1 cellular context compared by ENCODE assay signal in the genomic region with DNA sequence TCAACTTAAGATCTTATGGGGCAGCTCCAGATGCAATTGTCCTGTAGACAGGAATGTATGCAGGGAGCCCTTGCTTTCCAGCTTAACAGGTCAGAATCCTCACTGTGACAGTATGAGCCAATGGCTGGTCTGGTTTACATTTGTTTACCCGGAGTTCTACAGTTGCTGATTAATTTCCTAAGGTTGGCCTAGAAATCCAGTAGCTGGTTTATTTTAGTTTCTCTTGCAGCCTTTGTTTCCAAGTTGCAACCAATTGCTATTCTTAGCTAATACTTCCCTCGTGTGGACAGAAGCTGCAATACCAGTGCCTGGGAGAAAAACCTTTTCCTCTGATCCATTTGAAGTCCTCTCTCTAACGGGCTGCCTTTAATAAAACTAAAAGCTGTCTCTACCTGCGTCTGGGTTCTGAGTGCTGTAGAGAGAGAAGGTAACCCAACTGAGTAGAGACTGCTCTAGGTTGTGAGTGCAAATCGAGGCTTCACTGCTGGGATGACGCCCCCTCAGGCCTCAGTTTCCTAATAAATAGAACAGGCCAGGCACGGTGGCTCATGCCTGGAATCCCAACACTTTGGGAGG.
TF ChIP-seq lines count a peak whose summit lies in the region.

No MANE protein-coding gene starts in this region.

TF ChIP-seq in HepG2, 621 proteins besides CTCF, POLR2A, EP300 and RAD21 (continued from another document and continues in another):
- peak; percentile 76; the same call in 1 of the 2 replicates for TF ChIP-seq ZNF614 (CRISPR knock-in tag; IDR thresholded peaks at IDR 0.05; ENCODE audit: borderline replicate concordance)
- TF ChIP-seq HMG20B (CRISPR knock-in tag; conservative IDR thresholded peaks at IDR 0.05) = 0 out of 2 replicates have a peak, but pooled peaks have one; percentile 13
- peak; percentile 59 for TF ChIP-seq GATAD1 (CRISPR knock-in tag; IDR thresholded peaks at IDR 0.05)
- TF ChIP-seq PPARG (CRISPR knock-in tag; conservative IDR thresholded peaks at IDR 0.05) = peak; percentile 51; the same call in 1 of the 2 replicates
- no peak for TF ChIP-seq ZFYVE20 (CRISPR knock-in tag; IDR thresholded peaks at IDR 0.05; ENCODE audit: borderline replicate concordance, low read depth)
- peak; percentile 40; the same call in 1 of the 2 replicates for TF ChIP-seq BCL6 (CRISPR knock-in tag; IDR thresholded peaks at IDR 0.05)
- TF ChIP-seq, protein P1, sequence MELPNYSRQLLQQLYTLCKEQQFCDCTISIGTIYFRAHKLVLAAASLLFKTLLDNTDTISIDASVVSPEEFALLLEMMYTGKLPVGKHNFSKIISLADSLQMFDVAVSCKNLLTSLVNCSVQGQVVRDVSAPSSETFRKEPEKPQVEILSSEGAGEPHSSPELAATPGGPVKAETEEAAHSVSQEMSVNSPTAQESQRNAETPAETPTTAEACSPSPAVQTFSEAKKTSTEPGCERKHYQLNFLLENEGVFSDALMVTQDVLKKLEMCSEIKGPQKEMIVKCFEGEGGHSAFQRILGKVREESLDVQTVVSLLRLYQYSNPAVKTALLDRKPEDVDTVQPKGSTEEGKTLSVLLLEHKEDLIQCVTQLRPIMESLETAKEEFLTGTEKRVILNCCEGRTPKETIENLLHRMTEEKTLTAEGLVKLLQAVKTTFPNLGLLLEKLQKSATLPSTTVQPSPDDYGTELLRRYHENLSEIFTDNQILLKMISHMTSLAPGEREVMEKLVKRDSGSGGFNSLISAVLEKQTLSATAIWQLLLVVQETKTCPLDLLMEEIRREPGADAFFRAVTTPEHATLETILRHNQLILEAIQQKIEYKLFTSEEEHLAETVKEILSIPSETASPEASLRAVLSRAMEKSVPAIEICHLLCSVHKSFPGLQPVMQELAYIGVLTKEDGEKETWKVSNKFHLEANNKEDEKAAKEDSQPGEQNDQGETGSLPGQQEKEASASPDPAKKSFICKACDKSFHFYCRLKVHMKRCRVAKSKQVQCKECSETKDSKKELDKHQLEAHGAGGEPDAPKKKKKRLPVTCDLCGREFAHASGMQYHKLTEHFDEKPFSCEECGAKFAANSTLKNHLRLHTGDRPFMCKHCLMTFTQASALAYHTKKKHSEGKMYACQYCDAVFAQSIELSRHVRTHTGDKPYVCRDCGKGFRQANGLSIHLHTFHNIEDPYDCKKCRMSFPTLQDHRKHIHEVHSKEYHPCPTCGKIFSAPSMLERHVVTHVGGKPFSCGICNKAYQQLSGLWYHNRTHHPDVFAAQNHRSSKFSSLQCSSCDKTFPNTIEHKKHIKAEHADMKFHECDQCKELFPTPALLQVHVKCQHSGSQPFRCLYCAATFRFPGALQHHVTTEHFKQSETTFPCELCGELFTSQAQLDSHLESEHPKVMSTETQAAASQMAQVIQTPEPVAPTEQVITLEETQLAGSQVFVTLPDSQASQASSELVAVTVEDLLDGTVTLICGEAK (IDR thresholded peaks at IDR 0.05) = no peak
- TF ChIP-seq, protein P1 (CRISPR knock-in tag; IDR thresholded peaks at IDR 0.05) = no peak
- TF ChIP-seq ZNF792 (CRISPR knock-in tag; IDR thresholded peaks at IDR 0.05) = peak; percentile 50; the same call in 1 of the 2 replicates
- no peak for TF ChIP-seq ZNF441 (CRISPR knock-in tag; IDR thresholded peaks at IDR 0.05; ENCODE audit: borderline replicate concordance)
- 0 out of 2 replicates have a peak, but pooled peaks have one; percentile 42 for TF ChIP-seq ZNF292 (CRISPR knock-in tag; IDR thresholded peaks at IDR 0.05; ENCODE audit: borderline replicate concordance, low read depth)
- TF ChIP-seq THAP11 (CRISPR knock-in tag; IDR thresholded peaks at IDR 0.05) = peak; percentile 71
- TF ChIP-seq ELF3 (CRISPR knock-in tag; IDR thresholded peaks at IDR 0.05) = peak; percentile 64; the same call in 1 of the 2 replicates
- 0 out of 2 replicates have a peak, but pooled peaks have one; percentile 47 for TF ChIP-seq ZNF136 (CRISPR knock-in tag; IDR thresholded peaks at IDR 0.05; ENCODE audit: low read depth)
- TF ChIP-seq ZBTB7B (CRISPR knock-in tag; IDR thresholded peaks at IDR 0.05) = 0 out of 2 replicates have a peak, but pooled peaks have one; percentile 39
- TF ChIP-seq IRX3 (CRISPR knock-in tag; IDR thresholded peaks at IDR 0.05; ENCODE audit: borderline replicate concordance, low read depth) = no peak
- peak; percentile 46; the same call in 1 of the 2 replicates for TF ChIP-seq YEATS2 (CRISPR knock-in tag; IDR thresholded peaks at IDR 0.05; ENCODE audit: borderline replicate concordance)
- TF ChIP-seq, protein P2, sequence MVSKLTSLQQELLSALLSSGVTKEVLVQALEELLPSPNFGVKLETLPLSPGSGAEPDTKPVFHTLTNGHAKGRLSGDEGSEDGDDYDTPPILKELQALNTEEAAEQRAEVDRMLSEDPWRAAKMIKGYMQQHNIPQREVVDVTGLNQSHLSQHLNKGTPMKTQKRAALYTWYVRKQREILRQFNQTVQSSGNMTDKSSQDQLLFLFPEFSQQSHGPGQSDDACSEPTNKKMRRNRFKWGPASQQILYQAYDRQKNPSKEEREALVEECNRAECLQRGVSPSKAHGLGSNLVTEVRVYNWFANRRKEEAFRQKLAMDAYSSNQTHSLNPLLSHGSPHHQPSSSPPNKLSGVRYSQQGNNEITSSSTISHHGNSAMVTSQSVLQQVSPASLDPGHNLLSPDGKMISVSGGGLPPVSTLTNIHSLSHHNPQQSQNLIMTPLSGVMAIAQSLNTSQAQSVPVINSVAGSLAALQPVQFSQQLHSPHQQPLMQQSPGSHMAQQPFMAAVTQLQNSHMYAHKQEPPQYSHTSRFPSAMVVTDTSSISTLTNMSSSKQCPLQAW (CRISPR knock-in tag; IDR thresholded peaks at IDR 0.05) = peak; percentile 71; the same call in 1 of the 2 replicates
- TF ChIP-seq, protein P3, sequence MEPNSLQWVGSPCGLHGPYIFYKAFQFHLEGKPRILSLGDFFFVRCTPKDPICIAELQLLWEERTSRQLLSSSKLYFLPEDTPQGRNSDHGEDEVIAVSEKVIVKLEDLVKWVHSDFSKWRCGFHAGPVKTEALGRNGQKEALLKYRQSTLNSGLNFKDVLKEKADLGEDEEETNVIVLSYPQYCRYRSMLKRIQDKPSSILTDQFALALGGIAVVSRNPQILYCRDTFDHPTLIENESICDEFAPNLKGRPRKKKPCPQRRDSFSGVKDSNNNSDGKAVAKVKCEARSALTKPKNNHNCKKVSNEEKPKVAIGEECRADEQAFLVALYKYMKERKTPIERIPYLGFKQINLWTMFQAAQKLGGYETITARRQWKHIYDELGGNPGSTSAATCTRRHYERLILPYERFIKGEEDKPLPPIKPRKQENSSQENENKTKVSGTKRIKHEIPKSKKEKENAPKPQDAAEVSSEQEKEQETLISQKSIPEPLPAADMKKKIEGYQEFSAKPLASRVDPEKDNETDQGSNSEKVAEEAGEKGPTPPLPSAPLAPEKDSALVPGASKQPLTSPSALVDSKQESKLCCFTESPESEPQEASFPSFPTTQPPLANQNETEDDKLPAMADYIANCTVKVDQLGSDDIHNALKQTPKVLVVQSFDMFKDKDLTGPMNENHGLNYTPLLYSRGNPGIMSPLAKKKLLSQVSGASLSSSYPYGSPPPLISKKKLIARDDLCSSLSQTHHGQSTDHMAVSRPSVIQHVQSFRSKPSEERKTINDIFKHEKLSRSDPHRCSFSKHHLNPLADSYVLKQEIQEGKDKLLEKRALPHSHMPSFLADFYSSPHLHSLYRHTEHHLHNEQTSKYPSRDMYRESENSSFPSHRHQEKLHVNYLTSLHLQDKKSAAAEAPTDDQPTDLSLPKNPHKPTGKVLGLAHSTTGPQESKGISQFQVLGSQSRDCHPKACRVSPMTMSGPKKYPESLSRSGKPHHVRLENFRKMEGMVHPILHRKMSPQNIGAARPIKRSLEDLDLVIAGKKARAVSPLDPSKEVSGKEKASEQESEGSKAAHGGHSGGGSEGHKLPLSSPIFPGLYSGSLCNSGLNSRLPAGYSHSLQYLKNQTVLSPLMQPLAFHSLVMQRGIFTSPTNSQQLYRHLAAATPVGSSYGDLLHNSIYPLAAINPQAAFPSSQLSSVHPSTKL (CRISPR knock-in tag; IDR thresholded peaks at IDR 0.05) = peak; percentile 58
- TF ChIP-seq SP5 (CRISPR knock-in tag; IDR thresholded peaks at IDR 0.05; ENCODE audit: borderline replicate concordance, low read depth) = no peak
- peak; percentile 78; the same call in 1 of the 2 replicates for TF ChIP-seq ATF6 (CRISPR knock-in tag; conservative IDR thresholded peaks at IDR 0.05)
- TF ChIP-seq SIX1 (CRISPR knock-in tag; IDR thresholded peaks at IDR 0.05; ENCODE audit: borderline replicate concordance) = 0 out of 2 replicates have a peak, but pooled peaks have one; percentile 19
- peak; percentile 95 for TF ChIP-seq TOE1 (CRISPR knock-in tag; IDR thresholded peaks at IDR 0.05)
- peak; percentile 41; the same call in 1 of the 2 replicates for TF ChIP-seq ZFX (CRISPR knock-in tag; IDR thresholded peaks at IDR 0.05; ENCODE audit: low read depth)
- TF ChIP-seq MIER3 (CRISPR knock-in tag; IDR thresholded peaks at IDR 0.05; ENCODE audit: borderline replicate concordance) = peak; percentile 58; the same call in 1 of the 2 replicates
- peak; percentile 78; the same call in 1 of the 2 replicates for TF ChIP-seq RXRB (CRISPR knock-in tag; IDR thresholded peaks at IDR 0.05; ENCODE audit: borderline replicate concordance)
- TF ChIP-seq, protein P4, sequence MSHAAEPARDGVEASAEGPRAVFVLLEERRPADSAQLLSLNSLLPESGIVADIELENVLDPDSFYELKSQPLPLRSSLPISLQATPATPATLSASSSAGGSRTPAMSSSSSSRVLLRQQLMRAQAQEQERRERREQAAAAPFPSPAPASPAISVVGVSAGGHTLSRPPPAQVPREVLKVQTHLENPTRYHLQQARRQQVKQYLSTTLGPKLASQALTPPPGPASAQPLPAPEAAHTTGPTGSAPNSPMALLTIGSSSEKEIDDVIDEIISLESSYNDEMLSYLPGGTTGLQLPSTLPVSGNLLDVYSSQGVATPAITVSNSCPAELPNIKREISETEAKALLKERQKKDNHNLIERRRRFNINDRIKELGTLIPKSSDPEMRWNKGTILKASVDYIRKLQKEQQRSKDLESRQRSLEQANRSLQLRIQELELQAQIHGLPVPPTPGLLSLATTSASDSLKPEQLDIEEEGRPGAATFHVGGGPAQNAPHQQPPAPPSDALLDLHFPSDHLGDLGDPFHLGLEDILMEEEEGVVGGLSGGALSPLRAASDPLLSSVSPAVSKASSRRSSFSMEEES (CRISPR knock-in tag; IDR thresholded peaks at IDR 0.05) = no peak
